Comparison of ENCODE assay signal across 10 cellular contexts in the genomic region with DNA sequence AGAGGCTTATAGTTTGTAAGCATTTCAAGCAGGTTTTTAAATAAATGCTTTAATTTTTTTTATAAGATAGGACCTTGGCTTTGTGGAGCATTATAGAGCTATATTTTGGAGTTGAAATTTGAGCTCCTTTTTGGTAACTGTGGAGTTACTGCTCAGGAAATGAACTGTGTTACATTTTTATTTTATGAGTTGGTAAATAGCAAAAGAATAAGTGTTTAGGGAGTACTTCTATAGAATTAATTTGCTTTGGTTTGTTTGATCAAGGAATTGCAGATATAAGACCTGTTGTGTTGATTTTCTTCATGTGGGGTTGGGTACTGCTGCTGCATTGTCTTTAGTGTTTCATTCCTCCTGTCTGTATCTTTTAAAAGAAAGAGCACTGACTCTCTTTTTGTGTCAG. TPM values are rescaled to one million over a fixed set of nuclear protein-coding genes. Genes with fewer than 3 reads are reported as not detected.
DNase-seq lines count a peak whose midpoint lies in the region; ATAC-seq and TF ChIP-seq lines count a peak whose summit lies in the region.
"Had no signal": no experiment of that assay in that cellular context is flagged by ENCODE, and none has a peak within 500 bp of the region (broad histone marks: within the 10 kb centered on the region; RNA-seq: fewer than 3 reads in every experiment).

No MANE protein-coding gene starts in this region.

- H3K9me2 ChIP-seq in SK-N-SH, result no peaks in the 10 kb centered on the region

- H3K4me1 ChIP-seq in SK-N-SH (ENCODE audit: control insufficient read depth in 1 of 2, insufficient read depth in 2 of 2, low read depth in 1 of 2, low read length in 1 of 2) (peaks cover 30 to 38% of the 10 kb centered on the region in 2 experiments), esophagus muscularis mucosa (peaks cover 58 to 83% (median 80%) of the 10 kb centered on the region in 4 donors)

- H3K27me3 ChIP-seq in SK-N-SH (ENCODE audit: insufficient read depth), result no peaks in the 10 kb centered on the region
- H3K27me3 ChIP-seq in esophagus muscularis mucosa, result no peaks in the 10 kb centered on the region
- H3K27me3 ChIP-seq: SJSA1 had no signal

- POLR2A ChIA-PET in SK-N-SH (lab: Yijun Ruan, JAX), result no interaction called here

- peaks cover 9% of the 10 kb centered on the region for H3F3A ChIP-seq in SK-N-SH (replicated peaks; ENCODE audit: insufficient read depth)

- peaks cover 80% of the 10 kb centered on the region for H3K79me2 ChIP-seq in SK-N-SH (ENCODE audit: insufficient read depth)

- H3K4me3 ChIP-seq in SK-N-SH (ENCODE audit: low read depth in 2 of 2, low read length in 1 of 2) (peak overlapping the region; percentile 81 to 92; a peak in 3 of 4 replicates), SK-N-MC (peak overlapping the region; percentile 97), esophagus muscularis mucosa (peak overlapping the region; percentile 84 to 96 (median 92)), skin epidermis (peak overlapping the region in 4 of 7 experiments; percentile 85 to 95 (median 90))
- H3K4me3 ChIP-seq: SJSA1 had no signal

- no peak for TF ChIP-seq EP300 in SK-N-SH (IDR thresholded peaks at IDR 0.05; ENCODE audit: borderline replicate concordance in 1 of 2, low read depth in 1 of 2, low read length in 1 of 2)
- TF ChIP-seq EP300 in esophagus muscularis mucosa (IDR thresholded peaks at IDR 0.05), result no peak

- intact Hi-C loops in esophagus muscularis mucosa (cut with DNase I), result loop anchor here (5.0 kb wide), 1 partner anchor 182 kb away; no protein-coding TSS in a partner anchor

- H2AFZ ChIP-seq in SK-N-SH (ENCODE audit: low read depth), result no peak overlapping the region

- H3K27ac ChIP-seq in SK-N-SH (ENCODE audit: low read depth in 2 of 2, low read length in 1 of 2) (peak overlapping the region; percentile 1 to 2; a peak in 1 of 4 replicates), SK-N-MC (no peak overlapping the region), esophagus muscularis mucosa (replicated peaks in 1 of 4) (peak overlapping the region; percentile 99 to 100 (median 100)), skin epidermis (peak overlapping the region in 3 of 21 experiments; percentile 3 to 29 (median 11))
- H3K27ac ChIP-seq: SJSA1 had no signal

- H3K36me3 ChIP-seq in SK-N-SH (replicated peaks in 1 of 2; ENCODE audit: control insufficient read depth in 1 of 2, insufficient read depth in 2 of 2, low read length in 1 of 2) (peaks cover 50 to 72% of the 10 kb centered on the region in 2 experiments), SK-N-MC (ENCODE audit: insufficient read depth, low read length) (peaks cover 75% of the 10 kb centered on the region), esophagus muscularis mucosa (peaks cover 0 to 78% (median 10%) of the 10 kb centered on the region in 4 donors)

- ATAC-seq in SK-N-SH treated with all-trans-retinoic acid at 6 μM for 48 hours (no peak), HG03520 (IDR thresholded peaks at IDR 0.05; ENCODE audit: unreplicated experiment) (no peak)

- no peak for DNase-seq in SK-N-SH
- DNase-seq in SK-N-MC (ENCODE audit: low read depth, low spot score), result no peak
- DNase-seq in esophagus muscularis mucosa (ENCODE audit: extremely low spot score), result no peak
- DNase-seq in stimulated activated CD4-positive, alpha-beta T cell treated with anti-CD3 and anti-CD28 coated beads, Interleukin-2, amount 100 ng/mL, for 48 hours, result no peak
- no peak for DNase-seq in NK-92 (lab: John Stamatoyannopoulos, UW; ENCODE audit: unreplicated experiment)
- DNase-seq: 8988T had no signal

- peaks cover 78% of the 10 kb centered on the region for H4K20me1 ChIP-seq in SK-N-SH (ENCODE audit: insufficient read depth)

- no peak for TF ChIP-seq POLR2A in esophagus muscularis mucosa (IDR thresholded peaks at IDR 0.05; ENCODE audit: low read depth)

- TF ChIP-seq CTCF in SK-N-SH (IDR thresholded peaks at IDR 0.05), result no peak
- no peak for TF ChIP-seq CTCF in esophagus muscularis mucosa (IDR thresholded peaks at IDR 0.05)

- H3K4me2 ChIP-seq in SK-N-SH, result peak overlapping the region; percentile 87

- CTCF ChIA-PET in SK-N-SH (lab: Yijun Ruan, JAX), result interaction anchor here (0.9 kb wide), 1 partner anchor 169 kb away, joined by 3 read pairs; no protein-coding TSS in a partner anchor

- H3K9me3 ChIP-seq in SK-N-SH (no peaks in the 10 kb centered on the region), SK-N-MC (ENCODE audit: low read depth, low read length) (no peaks in the 10 kb centered on the region), esophagus muscularis mucosa (no peaks in the 10 kb centered on the region)

- H3K9ac ChIP-seq in SK-N-SH (peak overlapping the region; percentile 95; the same call in 1 of the 2 replicates), SK-N-MC (ENCODE audit: insufficient read length) (peak overlapping the region; percentile 91)

- no peak for TF ChIP-seq RAD21 in SK-N-SH (IDR thresholded peaks at IDR 0.05; ENCODE audit: low read length)

TF ChIP-seq in SK-N-SH, 30 proteins besides CTCF, POLR2A, EP300 and RAD21:
- no peak for TF ChIP-seq FOXJ3 (CRISPR knock-in tag; IDR thresholded peaks at IDR 0.05)
- TF ChIP-seq POLR2AphosphoS5 (IDR thresholded peaks at IDR 0.05; ENCODE audit: low read depth, low read length), result no peak

TF ChIP-seq in SK-N-SH treated with all-trans-retinoic acid at 6 μM for 48 hours, 23 proteins besides CTCF, POLR2A, EP300 and RAD21:
- TF ChIP-seq, protein P1, sequence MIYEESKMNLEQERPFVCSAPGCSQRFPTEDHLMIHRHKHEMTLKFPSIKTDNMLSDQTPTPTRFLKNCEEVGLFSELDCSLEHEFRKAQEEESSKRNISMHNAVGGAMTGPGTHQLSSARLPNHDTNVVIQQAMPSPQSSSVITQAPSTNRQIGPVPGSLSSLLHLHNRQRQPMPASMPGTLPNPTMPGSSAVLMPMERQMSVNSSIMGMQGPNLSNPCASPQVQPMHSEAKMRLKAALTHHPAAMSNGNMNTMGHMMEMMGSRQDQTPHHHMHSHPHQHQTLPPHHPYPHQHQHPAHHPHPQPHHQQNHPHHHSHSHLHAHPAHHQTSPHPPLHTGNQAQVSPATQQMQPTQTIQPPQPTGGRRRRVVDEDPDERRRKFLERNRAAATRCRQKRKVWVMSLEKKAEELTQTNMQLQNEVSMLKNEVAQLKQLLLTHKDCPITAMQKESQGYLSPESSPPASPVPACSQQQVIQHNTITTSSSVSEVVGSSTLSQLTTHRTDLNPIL (CRISPR knock-in tag; IDR thresholded peaks at IDR 0.05; ENCODE audit: low read depth), result no peak
- TF ChIP-seq RARB (CRISPR knock-in tag; IDR thresholded peaks at IDR 0.05) (no peak), GLIS3 (CRISPR knock-in tag; IDR thresholded peaks at IDR 0.05) (no peak), ZNF8 (CRISPR knock-in tag; IDR thresholded peaks at IDR 0.05) (no peak), ZC3H10 (CRISPR knock-in tag; IDR thresholded peaks at IDR 0.05) (no peak), ZFP30 (CRISPR knock-in tag; IDR thresholded peaks at IDR 0.05) (no peak), TOX (CRISPR knock-in tag; IDR thresholded peaks at IDR 0.05; ENCODE audit: borderline replicate concordance) (no peak), ISL1 (CRISPR knock-in tag; IDR thresholded peaks at IDR 0.05) (no peak), PPARA (CRISPR knock-in tag; IDR thresholded peaks at IDR 0.05; ENCODE audit: borderline replicate concordance) (no peak), ARNTL (CRISPR knock-in tag; IDR thresholded peaks at IDR 0.05; ENCODE audit: borderline replicate concordance, low read depth) (no peak), ZFP3 (CRISPR knock-in tag; IDR thresholded peaks at IDR 0.05) (no peak)
- TF ChIP-seq, protein P2, sequence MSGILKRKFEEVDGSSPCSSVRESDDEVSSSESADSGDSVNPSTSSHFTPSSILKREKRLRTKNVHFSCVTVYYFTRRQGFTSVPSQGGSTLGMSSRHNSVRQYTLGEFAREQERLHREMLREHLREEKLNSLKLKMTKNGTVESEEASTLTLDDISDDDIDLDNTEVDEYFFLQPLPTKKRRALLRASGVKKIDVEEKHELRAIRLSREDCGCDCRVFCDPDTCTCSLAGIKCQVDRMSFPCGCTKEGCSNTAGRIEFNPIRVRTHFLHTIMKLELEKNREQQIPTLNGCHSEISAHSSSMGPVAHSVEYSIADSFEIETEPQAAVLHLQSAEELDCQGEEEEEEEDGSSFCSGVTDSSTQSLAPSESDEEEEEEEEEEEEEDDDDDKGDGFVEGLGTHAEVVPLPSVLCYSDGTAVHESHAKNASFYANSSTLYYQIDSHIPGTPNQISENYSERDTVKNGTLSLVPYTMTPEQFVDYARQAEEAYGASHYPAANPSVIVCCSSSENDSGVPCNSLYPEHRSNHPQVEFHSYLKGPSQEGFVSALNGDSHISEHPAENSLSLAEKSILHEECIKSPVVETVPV (CRISPR knock-in tag; IDR thresholded peaks at IDR 0.05), result no peak

RNA-seq across cellular contexts. Expression of a gene that starts 3.5 kb away (rescaled TPM):
- 83.9 and 120 TPM in 2 replicates for polyA plus RNA-seq in SK-N-SH (2012; rRNA removed)
- 87.4 and 103 TPM in 2 replicates for polyA plus RNA-seq in SK-N-SH (2012; cell fraction: cytosol; rRNA removed)
- polyA plus RNA-seq in SK-N-SH (2012; cell fraction: nucleus; rRNA removed), result 150 and 219 TPM in 2 replicates
- total RNA-seq in esophagus muscularis mucosa, result 100 to 1,000 TPM; 170 to 231 (median 177) TPM
